Comparison of ENCODE assay signal across 14 cellular contexts in the genomic region with DNA sequence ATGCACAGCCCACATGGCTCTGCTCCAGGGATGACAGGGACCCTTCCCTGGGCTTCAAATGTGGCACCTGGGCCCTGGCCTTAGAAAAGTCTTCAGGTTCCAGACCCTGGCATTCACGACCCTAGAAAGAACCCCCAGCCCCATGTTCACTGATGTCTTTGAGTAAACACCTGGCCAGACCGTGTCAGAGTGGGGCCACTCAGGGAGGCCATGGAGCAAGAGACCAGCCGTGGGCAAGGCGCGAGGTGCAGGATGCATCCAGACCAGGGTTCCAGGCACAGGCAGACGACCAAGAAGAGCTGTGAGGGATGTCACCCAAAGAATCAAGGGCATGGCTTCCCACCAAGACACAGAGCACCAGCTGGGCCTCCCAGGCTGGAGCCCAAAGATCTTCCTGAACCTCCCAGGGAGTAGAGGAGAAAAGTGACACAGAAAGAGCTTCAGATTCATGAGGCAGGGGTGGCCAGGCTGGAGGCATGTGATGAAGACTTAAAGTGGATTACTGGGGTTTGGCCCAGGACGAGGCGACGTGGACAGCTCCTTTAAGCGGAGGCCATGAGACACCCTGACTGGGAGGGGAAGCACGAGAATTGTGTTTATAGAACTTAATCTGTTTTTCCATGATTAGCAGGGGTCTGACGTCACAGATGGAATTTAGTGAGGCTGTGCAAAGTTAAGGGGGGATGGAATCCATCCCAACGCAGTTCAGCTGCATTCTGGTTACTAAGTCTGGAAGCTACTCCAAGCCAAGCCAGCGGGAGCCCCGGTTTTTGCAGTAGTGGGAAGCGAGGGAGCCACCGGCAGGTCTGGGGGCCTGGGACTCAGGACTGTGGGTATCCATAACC.
DNase-seq lines count a peak whose midpoint lies in the region; ATAC-seq and TF ChIP-seq lines count a peak whose summit lies in the region.
"Had no signal": no experiment of that assay in that cellular context is flagged by ENCODE, and none has a peak within 500 bp of the region (broad histone marks: within the 10 kb centered on the region; RNA-seq: fewer than 3 reads in every experiment).

No MANE protein-coding gene starts in this region.

- no peak for ATAC-seq in HG03097 (IDR thresholded peaks at IDR 0.05; ENCODE audit: low FRiP score, unreplicated experiment)
- ATAC-seq in GM18517 (IDR thresholded peaks at IDR 0.05; ENCODE audit: unreplicated experiment) = no peak
- ATAC-seq: pancreas had no signal

- H3K27ac ChIP-seq in dorsolateral prefrontal cortex = peak overlapping the region in 35 of 59 donors; percentile 14 to 80 (median 53)
- H3K27ac ChIP-seq: pancreas, RWPE1 had no signal

- intact Hi-C loops in dorsolateral prefrontal cortex (cut with DNase I) = no loop called here

- H3K27me3 ChIP-seq in dorsolateral prefrontal cortex = no peaks in the 10 kb centered on the region
- H3K27me3 ChIP-seq: pancreas had no signal

- DNase-seq in NCI-H82 treated with DMSO at 0.1 percent for 48 hours (lab: John Stamatoyannopoulos, UW; ENCODE audit: unreplicated experiment) = peak; percentile 82
- no peak for DNase-seq in dorsolateral prefrontal cortex
- peak; percentile 41 for DNase-seq in left kidney (ENCODE audit: low read depth, low spot score)
- peak; percentile 9 for DNase-seq in superior temporal gyrus (ENCODE audit: extremely low spot score)
- no peak for DNase-seq in NCI-H1417 (lab: John Stamatoyannopoulos, UW)
- DNase-seq in NCI-H1930 (lab: John Stamatoyannopoulos, UW) = no peak
- DNase-seq: amygdala; islet precursor cell; stimulated activated CD4-positive, alpha-beta T cell treated with anti-CD3 and anti-CD28 coated beads, Interleukin-2, amount 100 ng/mL, for 48 hours; stimulated activated naive CD4-positive, alpha-beta T cell treated with Interleukin-2 at 50 U/mL for 16 hours had no signal

- no peak overlapping the region for H3K4me3 ChIP-seq in dorsolateral prefrontal cortex
- H3K4me3 ChIP-seq: pancreas had no signal

- TF ChIP-seq CTCF in dorsolateral prefrontal cortex (IDR thresholded peaks at IDR 0.05 in 54 of 56, conservative IDR thresholded peaks at IDR 0.05 in 2 of 56; ENCODE audit: low read depth in 1 of 56, partially characterized antibody in 56 of 56) = no peak

Comparison
In these comparisons a context has a peak if more than half of its experiments do, and no peak if none do; other contexts are left out.
1. DNase-seq: peak in NCI-H82 treated with DMSO at 0.1 percent for 48 hours (single experiment), left kidney (single experiment) and superior temporal gyrus (single experiment); none in dorsolateral prefrontal cortex (0 of 10), NCI-H1417 (0 of 3) and NCI-H1930 (0 of 2).